1 cellular context compared by ENCODE assay signal in genomic region chr1:152410599-152410998, GRCh38.
TF ChIP-seq lines count a peak whose summit lies in the region.

No MANE protein-coding gene starts in this region.

TF ChIP-seq in IMR-90, 13 proteins besides CTCF, POLR2A, EP300 and RAD21 (continued from another document):
- no peak for TF ChIP-seq USF2 (IDR thresholded peaks at IDR 0.05; ENCODE audit: low read depth, low read length)
- TF ChIP-seq RFX5 (IDR thresholded peaks at IDR 0.05; ENCODE audit: low read depth, low read length): no peak
- TF ChIP-seq SMC3 (IDR thresholded peaks at IDR 0.05; ENCODE audit: low read depth, low read length): no peak
- no peak for TF ChIP-seq CEBPB (IDR thresholded peaks at IDR 0.05; ENCODE audit: low read depth, low read length)
- TF ChIP-seq FOS (IDR thresholded peaks at IDR 0.05; ENCODE audit: low read depth, low read length): no peak
